Comparison of ENCODE assay signal across 1 cellular context in genomic region chr7:3168370-3168769, GRCh38.
TF ChIP-seq lines count a peak whose summit lies in the region.

No MANE protein-coding gene starts in this region.

TF ChIP-seq in GM23338, 12 proteins besides CTCF, POLR2A, EP300 and RAD21 (continued from another document):
- TF ChIP-seq ZNF462 (CRISPR knock-in tag; IDR thresholded peaks at IDR 0.05): no peak
- no peak for TF ChIP-seq POLR2AphosphoS5 (IDR thresholded peaks at IDR 0.05; ENCODE audit: low read depth)
TF ChIP-seq in GM23338: peak in this region for 0.
